16 cellular contexts compared by ENCODE assay signal in the genomic region with DNA sequence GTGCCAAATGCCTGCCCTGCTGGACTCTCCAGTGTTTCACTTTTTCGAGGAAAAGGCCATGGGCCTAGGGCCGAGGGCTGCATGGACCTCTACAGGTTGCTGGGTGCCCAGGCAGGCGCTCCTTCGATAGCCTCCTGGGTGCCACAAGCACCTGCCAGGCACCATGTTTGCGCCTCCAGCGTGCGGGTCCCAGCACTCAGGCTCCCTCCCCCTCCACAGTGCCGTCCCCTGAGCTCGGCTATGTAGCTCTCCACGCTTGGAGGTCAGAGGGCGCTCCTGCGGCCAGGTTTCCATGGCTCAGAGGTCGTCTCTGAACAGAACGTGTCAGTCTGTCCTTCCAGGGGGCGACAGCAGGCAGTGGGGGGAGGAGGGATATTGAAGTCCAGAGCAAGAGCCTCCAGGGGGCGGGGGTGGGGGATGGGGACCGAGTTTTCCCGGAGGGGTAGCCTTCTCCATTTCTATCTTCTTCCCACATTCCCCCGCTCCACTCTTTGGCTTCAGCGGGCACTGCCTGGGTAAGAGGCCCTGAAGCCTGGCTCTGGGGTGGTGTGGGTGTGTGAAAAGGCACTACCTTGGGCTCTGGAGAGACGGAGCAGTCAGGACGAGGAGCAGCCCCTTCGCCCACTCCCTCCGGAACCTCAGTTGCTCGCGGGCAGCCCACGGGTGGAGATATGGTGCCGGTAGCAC.
DNase-seq lines count a peak whose midpoint lies in the region; ATAC-seq and TF ChIP-seq lines count a peak whose summit lies in the region.
"Had no signal": no experiment of that assay in that cellular context is flagged by ENCODE, and none has a peak within 500 bp of the region (broad histone marks: within the 10 kb centered on the region; RNA-seq: fewer than 3 reads in every experiment).

No MANE protein-coding gene starts in this region.

- H3K27me3 Mint-ChIP-seq in nephron (ENCODE audit: low read depth): peaks cover 100% of the 10 kb centered on the region
- peaks cover 81 to 88% of the 10 kb centered on the region in 2 donors for H3K27me3 Mint-ChIP-seq in effector memory CD8-positive, alpha-beta T cell

- H3K4me3 ChIP-seq in iPS DF 6.9 (ENCODE audit: low read length): peak overlapping the region; percentile 3; the same call in 1 of the 2 replicates
- H3K4me3 ChIP-seq in foreskin fibroblast (ENCODE audit: low read depth in 1 of 2, low read length in 2 of 2): no peak overlapping the region
- H3K4me3 ChIP-seq: esophagus squamous epithelium, HAP-1 had no signal

- ATAC-seq in effector memory CD8-positive, alpha-beta T cell (replicated peaks): no peak
- no peak for ATAC-seq in HG03520 (IDR thresholded peaks at IDR 0.05; ENCODE audit: unreplicated experiment)
- ATAC-seq: CD8-positive, alpha-beta T cell had no signal

- DNase-seq in ELF-1 (ENCODE audit: low read depth, low spot score) (peak; percentile 37), HuH-7.5 (ENCODE audit: low spot score) (peak; percentile 79), iPS DF 6.9 (ENCODE audit: low read depth, low spot score) (no peak), foreskin fibroblast (no peak), DMS153 treated with DMSO at 0.1 percent for 48 hours (lab: John Stamatoyannopoulos, UW; ENCODE audit: unreplicated experiment) (no peak)
- DNase-seq in effector memory CD8-positive, alpha-beta T cell: no peak
- DNase-seq: CD8-positive, alpha-beta T cell; effector CD4-positive, alpha-beta T cell; esophagus squamous epithelium; NCI-H1105; stimulated activated CD4-positive, alpha-beta T cell treated with anti-CD3 and anti-CD28 coated beads, Interleukin-2, amount 100 ng/mL, for 24 hours; SW 1271 had no signal

- H3K27ac ChIP-seq in iPS DF 6.9 (ENCODE audit: low read length): no peak overlapping the region
- H3K27ac ChIP-seq: esophagus squamous epithelium had no signal

- H3K4me3 Mint-ChIP-seq in nephron: peak overlapping the region; percentile 60 to 75 (median 74)
- H3K4me3 Mint-ChIP-seq in effector memory CD8-positive, alpha-beta T cell: no peak overlapping the region
- H3K4me3 Mint-ChIP-seq: CD8-positive, alpha-beta T cell had no signal

- peak overlapping the region in 1 of 3 experiments; percentile 42 for H3K27ac Mint-ChIP-seq in nephron
- no peak overlapping the region for H3K27ac Mint-ChIP-seq in effector memory CD8-positive, alpha-beta T cell
- H3K27ac Mint-ChIP-seq: activated T-helper 2 cell treated with anti-CD3 and anti-CD28 coated beads, Interferon-gamma antibody, Interleukin-2, Interleukin-4, amounts not matched to agents 10 μg/mL and 5 μg/mL and 100 μg/mL, durations not matched to agents 14 hours and 24 hours and 36 hours; CD8-positive, alpha-beta T cell had no signal

- H3K27me3 ChIP-seq in iPS DF 6.9 (ENCODE audit: control insufficient read depth, insufficient read depth, low read length): peaks cover 66% of the 10 kb centered on the region

- H3K4me1 Mint-ChIP-seq in nephron: peaks cover 25% of the 10 kb centered on the region
- peaks cover 12 to 13% of the 10 kb centered on the region in 2 donors for H3K4me1 Mint-ChIP-seq in effector memory CD8-positive, alpha-beta T cell (ENCODE audit: low read depth in 2 of 2)

- H3K9me3 Mint-ChIP-seq in nephron: no peaks in the 10 kb centered on the region
- H3K9me3 Mint-ChIP-seq in effector memory CD8-positive, alpha-beta T cell: no peaks in the 10 kb centered on the region
- H3K9me3 Mint-ChIP-seq: activated T-helper 2 cell treated with anti-CD3 and anti-CD28 coated beads, Interferon-gamma antibody, Interleukin-2, Interleukin-4, amounts not matched to agents 10 μg/mL and 5 μg/mL and 100 μg/mL, durations not matched to agents 14 hours and 24 hours and 36 hours; CD8-positive, alpha-beta T cell had no signal

- TF ChIP-seq CTCF in nephron (IDR thresholded peaks at IDR 0.05; ENCODE audit: unreplicated experiment in 3 of 3): no peak
- no peak for TF ChIP-seq CTCF in foreskin fibroblast (IDR thresholded peaks at IDR 0.05; ENCODE audit: low read depth, low read length)

- WGBS in iPS DF 6.9 (ENCODE audit: insufficient coverage, insufficient read length): no CpG with 5 or more reads among the region's 28 CpGs

- no peaks in the 10 kb centered on the region for H3K36me3 Mint-ChIP-seq in nephron (ENCODE audit: low read depth)
- peaks cover 26% of the 10 kb centered on the region for H3K36me3 Mint-ChIP-seq in effector memory CD8-positive, alpha-beta T cell (ENCODE audit: insufficient read depth)
- H3K36me3 Mint-ChIP-seq: CD8-positive, alpha-beta T cell had no signal

- H3K4me1 ChIP-seq in iPS DF 6.9 (ENCODE audit: control insufficient read depth, insufficient read depth, low read length): peaks cover 20% of the 10 kb centered on the region
- H3K4me1 ChIP-seq: HAP-1 had no signal

- no peaks in the 10 kb centered on the region for H3K36me3 ChIP-seq in iPS DF 6.9 (ENCODE audit: control insufficient read depth, insufficient read depth, low read length)
- H3K36me3 ChIP-seq: esophagus squamous epithelium, HAP-1 had no signal

- H3K9me3 ChIP-seq in iPS DF 6.9 (ENCODE audit: control insufficient read depth, insufficient read depth, low read length): no peaks in the 10 kb centered on the region
- H3K9me3 ChIP-seq: esophagus squamous epithelium, HAP-1 had no signal

Comparison
In these comparisons a context has a peak if more than half of its experiments do, and no peak if none do; other contexts are left out.
1. DNase-seq: peak in ELF-1 (single experiment) and HuH-7.5 (single experiment); none in iPS DF 6.9 (single experiment), foreskin fibroblast (0 of 2), DMS153 treated with DMSO at 0.1 percent for 48 hours (single experiment) and effector memory CD8-positive, alpha-beta T cell (0 of 3).
2. H3K4me3 Mint-ChIP-seq: peak in nephron (3 of 3); none in effector memory CD8-positive, alpha-beta T cell (0 of 2).